Comparison of ENCODE assay signal across 8 cellular contexts in genomic region chr1:48916121-48917069, GRCh38.
DNase-seq lines count a peak whose midpoint lies in the region; ATAC-seq, FAIRE-seq and TF ChIP-seq lines count a peak whose summit lies in the region.

No MANE protein-coding gene starts in this region.

- 5% methylated on average over 5 of the region's 5 CpGs for WGBS in A549 (ENCODE audit: missing lambda C conversion rate)

- peak; percentile 33; the same call in 2 of the 3 replicates for TF ChIP-seq CTCF in A549 (IDR thresholded peaks at IDR 0.05)
- peak; percentile 12 for TF ChIP-seq CTCF in GM13976 (IDR thresholded peaks at IDR 0.05; ENCODE audit: borderline replicate concordance, control extremely low read depth, extremely low read depth, insufficient read depth, missing control alignments)
- peak; percentile 72 for TF ChIP-seq CTCF in brain microvascular endothelial cell (IDR thresholded peaks at IDR 0.05; ENCODE audit: low read depth, low read length, missing control alignments)

- no peaks in the 10 kb centered on the region for H3K36me3 Mint-ChIP-seq in natural killer cell treated with Interleukin-12 subunit alpha and Interleukin-12 subunit beta and Interleukin-15 and Interleukin-18, amount 100 ng/mL, for 72 hours

- POLR2A ChIA-PET in A549 (lab: Yijun Ruan, JAX) = no interaction called here

- H3K4me1 Mint-ChIP-seq in natural killer cell treated with Interleukin-12 subunit alpha and Interleukin-12 subunit beta and Interleukin-15 and Interleukin-18, amount 100 ng/mL, for 72 hours (ENCODE audit: low read depth in 2 of 2) = no peaks in the 10 kb centered on the region

- no peak for FAIRE-seq in A549 (lab: Jason Lieb, UNC)

- ATAC-seq in A549 = peak; percentile 86 to 90
- no peak for ATAC-seq in HG03135 (IDR thresholded peaks at IDR 0.05; ENCODE audit: unreplicated experiment)
- ATAC-seq in natural killer cell treated with Interleukin-12 subunit alpha and Interleukin-12 subunit beta and Interleukin-15 and Interleukin-18, amount 100 ng/mL, for 72 hours = no peak

- H3K4me1 ChIP-seq in A549 = peaks cover 27% of the 10 kb centered on the region

- H3K27me3 ChIP-seq in brain microvascular endothelial cell (replicated peaks) = no peaks in the 10 kb centered on the region

- H3K36me3 ChIP-seq in brain microvascular endothelial cell (replicated peaks) = no peaks in the 10 kb centered on the region

- no peak for TF ChIP-seq EP300 in A549 (IDR thresholded peaks at IDR 0.05)

- H3K4me2 ChIP-seq in A549 = peak overlapping the region; percentile 54

- TF ChIP-seq RAD21 in A549 (conservative IDR thresholded peaks at IDR 0.05 in 1 of 2, IDR thresholded peaks at IDR 0.05 in 1 of 2) = peak; percentile 43 to 65

- H3K27ac Mint-ChIP-seq in natural killer cell treated with Interleukin-12 subunit alpha and Interleukin-12 subunit beta and Interleukin-15 and Interleukin-18, amount 100 ng/mL, for 72 hours = no peak overlapping the region

- TF ChIP-seq POLR2A in A549 (IDR thresholded peaks at IDR 0.05; ENCODE audit: low read length) = no peak

- H3K27me3 Mint-ChIP-seq in natural killer cell treated with Interleukin-12 subunit alpha and Interleukin-12 subunit beta and Interleukin-15 and Interleukin-18, amount 100 ng/mL, for 72 hours = peaks cover 0 to 3% of the 10 kb centered on the region in 2 donors

- peak; percentile 21 to 71 for DNase-seq in A549 (ENCODE audit: low read depth in 1 of 2, low spot score in 1 of 2)
- no peak for DNase-seq in GM13976 (ENCODE audit: low spot score)
- peak; percentile 63 for DNase-seq in NCI-H2171 (lab: John Stamatoyannopoulos, UW)
- peak; percentile 20 for DNase-seq in brain microvascular endothelial cell
- peak; percentile 51 for DNase-seq in medulla oblongata (ENCODE audit: extremely low spot score)
- no peak for DNase-seq in natural killer cell treated with Interleukin-12 subunit alpha and Interleukin-12 subunit beta and Interleukin-15 and Interleukin-18, amount 100 ng/mL, for 72 hours (ENCODE audit: low spot score)
- no peak for DNase-seq in cortex of kidney (lab: John Stamatoyannopoulos, UW)

- no peak overlapping the region for H3K4me3 Mint-ChIP-seq in natural killer cell treated with Interleukin-12 subunit alpha and Interleukin-12 subunit beta and Interleukin-15 and Interleukin-18, amount 100 ng/mL, for 72 hours

- H3K9me3 Mint-ChIP-seq in natural killer cell treated with Interleukin-12 subunit alpha and Interleukin-12 subunit beta and Interleukin-15 and Interleukin-18, amount 100 ng/mL, for 72 hours = no peaks in the 10 kb centered on the region

- in situ Hi-C loops in GM13976 (cut with MboI; ENCODE audit: low sequenced_read_pairs, unreplicated experiment) (no loop called here), brain microvascular endothelial cell (cut with HindIII; ENCODE audit: low pct_ligation_motif_present, low sequenced_read_pairs) (no loop called here)

- peaks cover 4% of the 10 kb centered on the region; the same call in 1 of the 3 replicates for H3K9me3 ChIP-seq in A549

- H3K4me3 ChIP-seq in A549 (no peak overlapping the region), brain microvascular endothelial cell (ENCODE audit: low read depth, low read length) (no peak overlapping the region)

- H3K27ac ChIP-seq in A549 (peak overlapping the region; percentile 63 to 67), brain microvascular endothelial cell (no peak overlapping the region)

- CTCF ChIA-PET in A549 (lab: Yijun Ruan, JAX) = interaction anchor here (0.7 to 2.2 kb wide), 10 partner anchors 8 to 344 kb away, joined by 3 to 9 read pairs (median 4); no protein-coding TSS in a partner anchor

TF ChIP-seq in A549, 52 proteins besides CTCF, POLR2A, EP300 and RAD21:
- TF ChIP-seq SMC3 (IDR thresholded peaks at IDR 0.05) (peak; percentile 25), BCL3 (IDR thresholded peaks at IDR 0.05) (no peak)

Comparison
In these comparisons a context has a peak if more than half of its experiments do, and no peak if none do; other contexts are left out.
1. ATAC-seq: peak in A549 (2 of 2); none in HG03135 (single experiment) and natural killer cell treated with Interleukin-12 subunit alpha and Interleukin-12 subunit beta and Interleukin-15 and Interleukin-18, amount 100 ng/mL, for 72 hours (0 of 2).
2. DNase-seq: peak in A549 (2 of 2), NCI-H2171 (single experiment), brain microvascular endothelial cell (single experiment) and medulla oblongata (single experiment); none in GM13976 (single experiment), natural killer cell treated with Interleukin-12 subunit alpha and Interleukin-12 subunit beta and Interleukin-15 and Interleukin-18, amount 100 ng/mL, for 72 hours (single experiment) and cortex of kidney (single experiment).
3. CTCF ChIP-seq: peak in every context shown above with its lines; median percentile 72 in brain microvascular endothelial cell; 33 in A549; 12 in GM13976.